ENCODE assay signal across 13 cellular contexts in the genomic region with DNA sequence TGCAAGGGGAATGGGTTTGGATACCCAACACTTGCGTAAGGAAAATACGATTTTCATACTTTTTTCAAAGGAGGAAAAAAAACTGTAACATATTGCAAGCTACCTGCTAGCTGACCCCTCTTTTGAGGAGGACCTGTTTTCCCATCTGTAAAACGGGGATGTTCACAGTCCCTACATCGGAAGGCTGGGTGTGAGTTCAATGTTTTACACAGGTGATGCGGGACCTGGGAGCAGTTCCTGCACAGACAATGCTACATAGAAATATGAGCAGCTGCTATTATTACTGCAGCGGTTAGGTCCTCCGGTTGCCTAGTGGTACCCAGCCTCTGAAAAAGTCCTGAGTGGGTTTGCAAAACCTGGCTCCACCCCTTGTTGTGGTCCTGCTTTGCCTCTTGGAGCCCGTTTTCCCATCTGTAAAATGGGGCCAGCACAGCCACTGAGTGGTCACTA. TPM values are rescaled to one million over a fixed set of nuclear protein-coding genes. Genes with fewer than 3 reads are reported as not detected.
DNase-seq lines count a peak whose midpoint lies in the region; ATAC-seq, FAIRE-seq and TF ChIP-seq lines count a peak whose summit lies in the region.
"Had no signal": no experiment of that assay in that cellular context is flagged by ENCODE, and none has a peak within 500 bp of the region (broad histone marks: within the 10 kb centered on the region; RNA-seq: fewer than 3 reads in every experiment).

No MANE protein-coding gene starts in this region.

- FAIRE-seq in GM12878 (lab: Jason Lieb, UNC) (no peak), GM12891 (lab: Jason Lieb, UNC) (no peak)

- no peak for ATAC-seq in GM12878
- ATAC-seq in HG03139 (IDR thresholded peaks at IDR 0.05; ENCODE audit: unreplicated experiment), result no peak

- DNase-seq in OCI-M1 (lab: John Stamatoyannopoulos, UW) (peak; percentile 48), GM12878 (ENCODE audit: low read depth, low spot score) (no peak), NCI-H2081 (lab: John Stamatoyannopoulos, UW) (no peak), GM12891 (ENCODE audit: insufficient read length, low spot score) (no peak), NCI-H2227 treated with DMSO at 0.1 percent for 48 hours (lab: John Stamatoyannopoulos, UW) (no peak)
- DNase-seq: NCI-H1048, NCI-H774 had no signal

- TF ChIP-seq POLR2A in GM12878 (IDR thresholded peaks at IDR 0.05; ENCODE audit: low read depth, low read length), result no peak; the same call in 1 of the 2 replicates
- TF ChIP-seq POLR2A in GM12891 (IDR thresholded peaks at IDR 0.05; ENCODE audit: low read depth, low read length), result no peak

- in situ Hi-C loops in GM12878 (cut with MboI), result loop anchor here (5.0 kb wide), 1 partner anchor 285 kb away; no protein-coding TSS in a partner anchor

- H3K27ac ChIP-seq in DOHH2 (ENCODE audit: low read depth, low read length) (no peak overlapping the region), GM12878 (ENCODE audit: control insufficient read depth, insufficient read depth) (no peak overlapping the region; the same call in 1 of the 2 replicates), skin epidermis (peak overlapping the region in 6 of 21 experiments; percentile 1 to 98 (median 35))
- H3K27ac ChIP-seq: SK-N-MC, thoracic aorta had no signal

- CTCF ChIA-PET in GM12878 (lab: Yijun Ruan, JAX), result interaction anchor here (0.8 to 7.8 kb wide), 11 partner anchors 17 to 298 kb away, joined by 3 to 50 read pairs (median 4); no protein-coding TSS in a partner anchor

- H4K20me1 ChIP-seq in DOHH2 (ENCODE audit: control insufficient read depth, insufficient read depth, low read depth, low read length) (peaks cover 12% of the 10 kb centered on the region), GM12878 (ENCODE audit: control insufficient read depth, insufficient read depth) (no peaks in the 10 kb centered on the region)

- 43% methylated on average over 8 of the region's 8 CpGs for WGBS in GM12878 (ENCODE audit: insufficient coverage, insufficient replicate concordance, low lambda C conversion rate, missing lambda C conversion rate)

- peaks cover 24% of the 10 kb centered on the region for H3F3A ChIP-seq in DOHH2 (ENCODE audit: control insufficient read depth, insufficient read depth)

- BruUV-seq in GM12878 (replicated peaks; lab: Mats Ljungman, UMichigan), result TSS peak; percentile 76

- peak overlapping the region; percentile 98 for H3K4me2 ChIP-seq in DOHH2 (ENCODE audit: low read length)
- H3K4me2 ChIP-seq in GM12878 (ENCODE audit: control insufficient read depth, insufficient read depth), result peak overlapping the region; percentile 92

- SMC1A ChIA-PET in GM12878 (lab: Charles Lee; ENCODE audit: uncharacterized antibody, unreplicated experiment), result interaction anchor here (0.6 to 8.8 kb wide), 28 partner anchors 16 to 303 kb away, joined by 3 to 72 read pairs (median 4); no protein-coding TSS in a partner anchor

- TF ChIP-seq RAD21 in GM12878 (IDR thresholded peaks at IDR 0.05; ENCODE audit: insufficient read depth, low read depth, low read length), result no peak

- TF ChIP-seq EP300 in GM12878 (IDR thresholded peaks at IDR 0.05; ENCODE audit: borderline replicate concordance in 1 of 2, control insufficient read depth in 1 of 2, low read depth in 2 of 2, low read length in 2 of 2), result no peak

- H3K27me3 ChIP-seq in DOHH2 (ENCODE audit: control insufficient read depth, low read length) (peaks cover 25% of the 10 kb centered on the region), GM12878 (replicated peaks in 1 of 2; ENCODE audit: control insufficient read depth in 2 of 2, insufficient read depth in 2 of 2, low read length in 1 of 2) (no peaks in the 10 kb centered on the region)

- H2AFZ ChIP-seq in GM12878 (ENCODE audit: control insufficient read depth, low read depth, low read length), result no peak overlapping the region

- no peaks in the 10 kb centered on the region for H3K9me2 ChIP-seq in DOHH2 (replicated peaks; ENCODE audit: control insufficient read depth, low read length)

- intact Hi-C loops in GM12878 (cut with micrococcal nuclease; ENCODE audit: unreplicated experiment), result loop anchor here (1.0 to 2.0 kb wide), 2 partner anchors 50 to 69 kb away; no protein-coding TSS in a partner anchor

- POLR2A ChIA-PET in GM12878 (lab: Charles Lee), result interaction anchor here (0.6 to 6.6 kb wide), 18 partner anchors 10 to 287 kb away, joined by 3 to 53 read pairs (median 4); no protein-coding TSS in a partner anchor

- no peak for TF ChIP-seq CTCF in DOHH2 (IDR thresholded peaks at IDR 0.05; ENCODE audit: low read depth, low read length, poor library complexity, severe bottlenecking)
- TF ChIP-seq CTCF in GM12878 (IDR thresholded peaks at IDR 0.05 in 2 of 3, conservative IDR thresholded peaks at IDR 0.05 in 1 of 3; ENCODE audit: control insufficient read depth in 2 of 3, extremely low read depth in 1 of 3, insufficient read depth in 1 of 3, low read depth in 3 of 3, low read length in 3 of 3), result no peak

- RAD21 ChIA-PET in GM12878 (lab: Charles Lee; ENCODE audit: unreplicated experiment), result interaction anchor here (0.6 to 11.8 kb wide), 20 partner anchors 19 to 288 kb away, joined by 3 to 243 read pairs (median 5); no protein-coding TSS in a partner anchor

- H3K4me1 ChIP-seq in DOHH2 (ENCODE audit: control insufficient read depth, low read length), result peaks cover 54% of the 10 kb centered on the region
- peaks cover 24% of the 10 kb centered on the region for H3K4me1 ChIP-seq in GM12878 (ENCODE audit: control insufficient read depth, insufficient read depth, low read length)

- H3K36me3 ChIP-seq in DOHH2 (ENCODE audit: control insufficient read depth, low read length), result peaks cover 40% of the 10 kb centered on the region
- H3K36me3 ChIP-seq in GM12878 (ENCODE audit: control insufficient read depth in 2 of 2, insufficient read depth in 2 of 2, low read length in 1 of 2), result peaks cover 0 to 3% of the 10 kb centered on the region in 2 experiments; a peak in 1 of 4 replicates
- H3K36me3 ChIP-seq: thoracic aorta had no signal

- H3K9me3 ChIP-seq in DOHH2 (ENCODE audit: control insufficient read depth, insufficient read depth, low read length), result no peaks in the 10 kb centered on the region
- no peaks in the 10 kb centered on the region for H3K9me3 ChIP-seq in GM12878 (replicated peaks; ENCODE audit: control insufficient read depth, insufficient read depth, low read length)
- H3K9me3 ChIP-seq: thoracic aorta had no signal

- H3K4me3 ChIP-seq in DOHH2 (ENCODE audit: low read length) (peak overlapping the region; percentile 78), GM12878 (peak overlapping the region; percentile 91), skin epidermis (peak overlapping the region in 4 of 7 experiments; percentile 52 to 85 (median 76))
- H3K4me3 ChIP-seq: SK-N-MC, thoracic aorta had no signal

- peak overlapping the region; percentile 89 for H3K9ac ChIP-seq in GM12878 (ENCODE audit: control insufficient read depth, insufficient read depth, low read length)

- H3K79me2 ChIP-seq in DOHH2 (ENCODE audit: control insufficient read depth, low read length) (peaks cover 37% of the 10 kb centered on the region), GM12878 (ENCODE audit: control insufficient read depth, insufficient read depth, low read length) (peaks cover 37% of the 10 kb centered on the region)

RNA-seq across cellular contexts. Expression of a gene that starts 3.5 kb away (rescaled TPM):
- 86.2 and 98.0 TPM in 2 replicates for total RNA-seq in GM12878 (2013; cell fraction: nucleolus; rRNA removed)
- total RNA-seq in GM12878 (2014; rRNA removed) (9.8 and 10.1 TPM in 2 replicates), GM12878 (2014; rRNA removed; fragmentation: Illumina TruSeq; extraction: Trizol) (2.7 and 3.8 TPM in 2 replicates), GM12878 (2021) (35.4 and 37.2 TPM in 2 replicates)
- 2.3 TPM for polyA plus RNA-seq in GM12878 (2011; ENCODE audit: low read depth)
- polyA plus RNA-seq in GM12878 (2011; rRNA removed) (4.8 and 12.3 TPM in 2 replicates), GM12878 (2014; fragmentation: Illumina TruSeq; extraction: Trizol) (0.41 and 2.4 TPM in 2 replicates), GM12878 (2014; fragmentation: Nextera tagmentation; extraction: Ambion mirVana) (1 to 10 TPM in 1 of 2 experiments, under 1 TPM in 1; 0.42 to 1.2 TPM), GM12878 (2014; rRNA removed) (39.8 and 43.4 TPM in 2 replicates), GM12878 (2016; fragmentation: Nextera tagmentation; extraction: Ambion mirVana) (10 to 100 TPM; 16.4 to 25.8 TPM)
- 25.7 and 34.2 TPM in 2 replicates for polyA plus RNA-seq in GM12878 (2011; cell fraction: cytosol; rRNA removed)
- 63.5 and 75.0 TPM in 2 replicates for polyA plus RNA-seq in GM12878 (2011; cell fraction: nucleus; rRNA removed)
- 8.7 and 19.7 TPM in 2 replicates for polyA plus RNA-seq in GM12878 (2012)
- 9.8 and 26.4 TPM in 2 replicates for polyA minus RNA-seq in GM12878 (2011; rRNA and poly(A)+ RNA removed)
- 27.6 and 37.3 TPM in 2 replicates for polyA minus RNA-seq in GM12878 (2011; cell fraction: cytosol; rRNA and poly(A)+ RNA removed)
- polyA minus RNA-seq in GM12878 (2011; cell fraction: nucleus; rRNA and poly(A)+ RNA removed), result 109 and 187 TPM in 2 replicates
- polyA plus RNA-seq in GM12891 (2012; ENCODE audit: low read depth, missing spikeins), result 8.3 TPM

RNA-seq across cellular contexts. Expression of a gene that starts 16.6 kb away (rescaled TPM):
- not detected in 2 replicates for total RNA-seq in GM12878 (2013; cell fraction: nucleolus; rRNA removed)
- not detected in 2 replicates for total RNA-seq in GM12878 (2014; rRNA removed)
- not detected in 2 replicates for total RNA-seq in GM12878 (2014; rRNA removed; fragmentation: Illumina TruSeq; extraction: Trizol)
- total RNA-seq in GM12878 (2021), result not detected in 2 replicates
- not detected for polyA plus RNA-seq in GM12878 (2011; ENCODE audit: low read depth)
- not detected in 2 replicates for polyA plus RNA-seq in GM12878 (2011; rRNA removed)
- not detected in 2 replicates for polyA plus RNA-seq in GM12878 (2011; cell fraction: cytosol; rRNA removed)
- polyA plus RNA-seq in GM12878 (2011; cell fraction: nucleus; rRNA removed), result not detected in 2 replicates
- not detected in 2 replicates for polyA plus RNA-seq in GM12878 (2012)
- polyA plus RNA-seq in GM12878 (2014; fragmentation: Illumina TruSeq; extraction: Trizol), result not detected in 2 replicates
- not detected for polyA plus RNA-seq in GM12878 (2014; fragmentation: Nextera tagmentation; extraction: Ambion mirVana)
- polyA plus RNA-seq in GM12878 (2014; rRNA removed), result not detected in 2 replicates
- not detected for polyA plus RNA-seq in GM12878 (2016; fragmentation: Nextera tagmentation; extraction: Ambion mirVana)
- not detected in 2 replicates for polyA minus RNA-seq in GM12878 (2011; rRNA and poly(A)+ RNA removed)
- not detected in 2 replicates for polyA minus RNA-seq in GM12878 (2011; cell fraction: cytosol; rRNA and poly(A)+ RNA removed)
- polyA minus RNA-seq in GM12878 (2011; cell fraction: nucleus; rRNA and poly(A)+ RNA removed), result not detected in 2 replicates
- polyA plus RNA-seq in GM12891 (2012; ENCODE audit: low read depth, missing spikeins), result not detected
- total RNA-seq: osteoblast, thoracic aorta had no signal

RNA-seq across cellular contexts. Expression of a gene that starts 20.9 kb away (rescaled TPM):
- total RNA-seq in GM12878 (2013; cell fraction: nucleolus; rRNA removed), result not detected in 2 replicates
- total RNA-seq in GM12878 (2014; rRNA removed) (not detected in 2 replicates), GM12878 (2014; rRNA removed; fragmentation: Illumina TruSeq; extraction: Trizol) (not detected in 2 replicates), GM12878 (2021) (not detected in 2 replicates)
- polyA plus RNA-seq in GM12878 (2011; ENCODE audit: low read depth), result not detected
- polyA plus RNA-seq in GM12878 (2011; rRNA removed) (not detected in 2 replicates), GM12878 (2014; fragmentation: Illumina TruSeq; extraction: Trizol) (not detected in 2 replicates), GM12878 (2014; fragmentation: Nextera tagmentation; extraction: Ambion mirVana) (not detected), GM12878 (2014; rRNA removed) (not detected in 2 replicates), GM12878 (2016; fragmentation: Nextera tagmentation; extraction: Ambion mirVana) (not detected)
- not detected in 2 replicates for polyA plus RNA-seq in GM12878 (2011; cell fraction: cytosol; rRNA removed)
- polyA plus RNA-seq in GM12878 (2011; cell fraction: nucleus; rRNA removed), result not detected in 2 replicates
- not detected in 2 replicates for polyA plus RNA-seq in GM12878 (2012)
- polyA minus RNA-seq in GM12878 (2011; rRNA and poly(A)+ RNA removed), result not detected in 2 replicates
- not detected in 2 replicates for polyA minus RNA-seq in GM12878 (2011; cell fraction: cytosol; rRNA and poly(A)+ RNA removed)
- polyA minus RNA-seq in GM12878 (2011; cell fraction: nucleus; rRNA and poly(A)+ RNA removed), result not detected in 2 replicates
- polyA plus RNA-seq in GM12891 (2012; ENCODE audit: low read depth, missing spikeins), result not detected
- total RNA-seq: osteoblast, thoracic aorta had no signal

RNA-seq across cellular contexts. Expression of a gene that starts 23.8 kb away (rescaled TPM):
- not detected in 2 replicates for total RNA-seq in GM12878 (2013; cell fraction: nucleolus; rRNA removed)
- total RNA-seq in GM12878 (2014; rRNA removed), result not detected in 2 replicates
- not detected in 2 replicates for total RNA-seq in GM12878 (2014; rRNA removed; fragmentation: Illumina TruSeq; extraction: Trizol)
- total RNA-seq in GM12878 (2021), result not detected in 2 replicates
- polyA plus RNA-seq in GM12878 (2011; ENCODE audit: low read depth), result not detected
- polyA plus RNA-seq in GM12878 (2011; rRNA removed), result not detected in 2 replicates
- polyA plus RNA-seq in GM12878 (2011; cell fraction: cytosol; rRNA removed), result not detected in 2 replicates
- not detected in 2 replicates for polyA plus RNA-seq in GM12878 (2011; cell fraction: nucleus; rRNA removed)
- not detected in 2 replicates for polyA plus RNA-seq in GM12878 (2012)
- not detected in 2 replicates for polyA plus RNA-seq in GM12878 (2014; fragmentation: Illumina TruSeq; extraction: Trizol)
- polyA plus RNA-seq in GM12878 (2014; fragmentation: Nextera tagmentation; extraction: Ambion mirVana), result not detected
- 0.27 TPM in 1 of 2 replicates, not detected in the other for polyA plus RNA-seq in GM12878 (2014; rRNA removed)
- polyA plus RNA-seq in GM12878 (2016; fragmentation: Nextera tagmentation; extraction: Ambion mirVana), result not detected
- not detected in 2 replicates for polyA minus RNA-seq in GM12878 (2011; rRNA and poly(A)+ RNA removed)
- not detected in 2 replicates for polyA minus RNA-seq in GM12878 (2011; cell fraction: cytosol; rRNA and poly(A)+ RNA removed)
- polyA minus RNA-seq in GM12878 (2011; cell fraction: nucleus; rRNA and poly(A)+ RNA removed), result not detected in 2 replicates
- not detected for polyA plus RNA-seq in GM12891 (2012; ENCODE audit: low read depth, missing spikeins)
- total RNA-seq: osteoblast, thoracic aorta had no signal

RNA-seq across cellular contexts. Expression of a gene that starts 28.6 kb away (rescaled TPM):
- total RNA-seq in GM12878 (2013; cell fraction: nucleolus; rRNA removed), result not detected in 2 replicates
- total RNA-seq in GM12878 (2014; rRNA removed) (not detected in 2 replicates), GM12878 (2014; rRNA removed; fragmentation: Illumina TruSeq; extraction: Trizol) (not detected in 2 replicates), GM12878 (2021) (0.56 TPM in 1 of 2 replicates, not detected in the other)
- polyA plus RNA-seq in GM12878 (2011; ENCODE audit: low read depth), result not detected
- polyA plus RNA-seq in GM12878 (2011; rRNA removed) (not detected in 2 replicates), GM12878 (2014; fragmentation: Illumina TruSeq; extraction: Trizol) (not detected in 2 replicates), GM12878 (2014; fragmentation: Nextera tagmentation; extraction: Ambion mirVana) (under 1 TPM in 1 of 2 experiments, not detected in 1; 0.20 TPM), GM12878 (2014; rRNA removed) (not detected in 2 replicates), GM12878 (2016; fragmentation: Nextera tagmentation; extraction: Ambion mirVana) (not detected)
- not detected in 2 replicates for polyA plus RNA-seq in GM12878 (2011; cell fraction: cytosol; rRNA removed)
- polyA plus RNA-seq in GM12878 (2011; cell fraction: nucleus; rRNA removed), result not detected in 2 replicates
- not detected in 2 replicates for polyA plus RNA-seq in GM12878 (2012)
- polyA minus RNA-seq in GM12878 (2011; rRNA and poly(A)+ RNA removed), result not detected in 2 replicates
- not detected in 2 replicates for polyA minus RNA-seq in GM12878 (2011; cell fraction: cytosol; rRNA and poly(A)+ RNA removed)
- polyA minus RNA-seq in GM12878 (2011; cell fraction: nucleus; rRNA and poly(A)+ RNA removed), result not detected in 2 replicates
- not detected for polyA plus RNA-seq in GM12891 (2012; ENCODE audit: low read depth, missing spikeins)
- total RNA-seq: osteoblast, thoracic aorta had no signal
